Comparison of ENCODE assay signal across 1 cellular context in the genomic region with DNA sequence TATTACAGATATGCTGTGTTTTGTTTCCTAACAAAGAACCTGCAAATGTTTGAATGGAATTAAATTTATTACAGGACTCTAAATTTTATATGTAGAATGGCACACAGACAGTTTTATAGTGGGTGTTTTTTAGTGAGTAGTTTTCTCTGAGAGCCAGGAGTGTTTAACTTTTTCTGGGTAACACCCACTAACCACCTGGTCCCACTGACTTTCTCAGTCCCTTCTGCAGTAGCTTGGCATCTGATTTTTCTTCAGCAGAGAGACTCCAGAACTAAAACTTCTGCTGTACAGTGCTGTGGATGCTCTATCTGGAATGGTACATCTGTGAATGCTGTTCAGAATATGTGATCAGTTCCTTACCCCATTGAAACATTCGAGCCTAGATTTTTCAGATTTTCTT.
TF ChIP-seq lines count a peak whose summit lies in the region.

No MANE protein-coding gene starts in this region.

TF ChIP-seq in GM12878, 131 proteins besides CTCF, POLR2A, EP300 and RAD21:
- TF ChIP-seq MXI1 (IDR thresholded peaks at IDR 0.05; ENCODE audit: low read depth, low read length), result no peak
- no peak for TF ChIP-seq PML (IDR thresholded peaks at IDR 0.05; ENCODE audit: low read length)
- no peak for TF ChIP-seq CHD2 (IDR thresholded peaks at IDR 0.05; ENCODE audit: borderline replicate concordance, low read depth, low read length)
- TF ChIP-seq CHD4 (IDR thresholded peaks at IDR 0.05), result no peak
- TF ChIP-seq, protein P1, sequence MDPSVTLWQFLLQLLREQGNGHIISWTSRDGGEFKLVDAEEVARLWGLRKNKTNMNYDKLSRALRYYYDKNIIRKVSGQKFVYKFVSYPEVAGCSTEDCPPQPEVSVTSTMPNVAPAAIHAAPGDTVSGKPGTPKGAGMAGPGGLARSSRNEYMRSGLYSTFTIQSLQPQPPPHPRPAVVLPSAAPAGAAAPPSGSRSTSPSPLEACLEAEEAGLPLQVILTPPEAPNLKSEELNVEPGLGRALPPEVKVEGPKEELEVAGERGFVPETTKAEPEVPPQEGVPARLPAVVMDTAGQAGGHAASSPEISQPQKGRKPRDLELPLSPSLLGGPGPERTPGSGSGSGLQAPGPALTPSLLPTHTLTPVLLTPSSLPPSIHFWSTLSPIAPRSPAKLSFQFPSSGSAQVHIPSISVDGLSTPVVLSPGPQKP (IDR thresholded peaks at IDR 0.05; ENCODE audit: low read depth, low read length), result no peak
- TF ChIP-seq, protein P2, sequence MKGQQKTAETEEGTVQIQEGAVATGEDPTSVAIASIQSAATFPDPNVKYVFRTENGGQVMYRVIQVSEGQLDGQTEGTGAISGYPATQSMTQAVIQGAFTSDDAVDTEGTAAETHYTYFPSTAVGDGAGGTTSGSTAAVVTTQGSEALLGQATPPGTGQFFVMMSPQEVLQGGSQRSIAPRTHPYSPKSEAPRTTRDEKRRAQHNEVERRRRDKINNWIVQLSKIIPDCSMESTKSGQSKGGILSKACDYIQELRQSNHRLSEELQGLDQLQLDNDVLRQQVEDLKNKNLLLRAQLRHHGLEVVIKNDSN (IDR thresholded peaks at IDR 0.05; ENCODE audit: borderline replicate concordance, extremely low read length, insufficient read depth, low read depth, low read length), result no peak
- no peak for TF ChIP-seq NFXL1 (IDR thresholded peaks at IDR 0.05; ENCODE audit: borderline replicate concordance)
